27 cellular contexts compared by ENCODE assay signal in genomic region chr6:144477396-144477795, GRCh38.
DNase-seq lines count a peak whose midpoint lies in the region; ATAC-seq, FAIRE-seq and TF ChIP-seq lines count a peak whose summit lies in the region.
"Had no signal": no experiment of that assay in that cellular context is flagged by ENCODE, and none has a peak within 500 bp of the region (broad histone marks: within the 10 kb centered on the region; RNA-seq: fewer than 3 reads in every experiment).

No MANE protein-coding gene starts in this region.

- TF ChIP-seq POLR2A in HepG2 (IDR thresholded peaks at IDR 0.05; ENCODE audit: insufficient read depth in 1 of 2, low read depth in 2 of 2, low read length in 2 of 2) (no peak), right lobe of liver (IDR thresholded peaks at IDR 0.05) (no peak), K562 (conservative IDR thresholded peaks at IDR 0.05) (no peak), prostate gland (IDR thresholded peaks at IDR 0.05) (no peak)

- ATAC-seq in HepG2 (no peak), right lobe of liver (no peak), K562 (no peak), HG03039 (IDR thresholded peaks at IDR 0.05; ENCODE audit: unreplicated experiment) (no peak)
- no peak for ATAC-seq in stimulated activated memory B cell treated with anti-CD40 and anti-IgM and Interleukin-4, amounts not matched to agents 10 μg/mL and 1 μg/mL and 100 μg/mL, for 72 hours
- ATAC-seq: A549, GM23338, left lung had no signal

- no peaks in the 10 kb centered on the region for H3K27me3 ChIP-seq in HepG2 (ENCODE audit: control insufficient read depth in 1 of 2, insufficient read depth in 2 of 2, low read length in 2 of 2)
- no peaks in the 10 kb centered on the region for H3K27me3 ChIP-seq in right lobe of liver
- H3K27me3 ChIP-seq in K562 (ENCODE audit: control insufficient read depth in 2 of 2, insufficient read depth in 2 of 2, low read length in 2 of 2), result no peaks in the 10 kb centered on the region
- no peaks in the 10 kb centered on the region for H3K27me3 ChIP-seq in prostate gland (replicated peaks; ENCODE audit: insufficient read depth)
- H3K27me3 ChIP-seq: dorsolateral prefrontal cortex, left lung, vagina had no signal

- 83% methylated on average over 1 of the region's 1 CpG for WGBS in HepG2 (ENCODE audit: low lambda C conversion rate)
- 80% methylated on average over 1 of the region's 1 CpG for WGBS in right lobe of liver (ENCODE audit: insufficient coverage, low coverage, low lambda C conversion rate, missing lambda C conversion rate)
- 67% methylated on average over 1 of the region's 1 CpG for WGBS in K562 (ENCODE audit: insufficient coverage, low coverage, missing lambda C conversion rate)
- WGBS in prostate gland, result 93% methylated on average over 1 of the region's 1 CpG

- H3K36me3 ChIP-seq in HepG2 (replicated peaks in 1 of 2; ENCODE audit: control insufficient read depth in 1 of 2, insufficient read depth in 2 of 2, low read length in 2 of 2), result peaks cover 39 to 76% of the 10 kb centered on the region in 2 experiments
- H3K36me3 ChIP-seq in right lobe of liver, result peaks cover 0 to 20% (median 7%) of the 10 kb centered on the region in 4 donors
- no peaks in the 10 kb centered on the region for H3K36me3 ChIP-seq in K562 (ENCODE audit: control insufficient read depth, insufficient read depth, low read length)
- H3K36me3 ChIP-seq in prostate gland, result peaks cover 0 to 2% of the 10 kb centered on the region in 2 donors

- no peak for DNase-seq in HepG2 (ENCODE audit: low spot score)
- no peak for DNase-seq in right lobe of liver
- DNase-seq in K562 (ENCODE audit: extremely low read depth in 1 of 4, low spot score in 3 of 4), result no peak
- peak; percentile 50 for DNase-seq in glomerular visceral epithelial cell (ENCODE audit: extremely low spot score)
- no peak for DNase-seq in type B pancreatic cell (ENCODE audit: extremely low spot score, unreplicated experiment)
- no peak for DNase-seq in prostate gland (ENCODE audit: low spot score)
- DNase-seq: activated CD4-positive, alpha-beta T cell treated with anti-CD3 and anti-CD28 coated beads, Interleukin-2, amount 50 U/mL, for 1 hour; activated effector memory CD4-positive, alpha-beta T cell treated with Interleukin-2 at 50 U/mL for 16 hours; amygdala; dorsolateral prefrontal cortex; GF-D8; left lung; midbrain; NCI-H187; NCI-H345; NCI-H82; SHP77; stimulated activated CD4-positive, alpha-beta T cell treated with anti-CD3 and anti-CD28 coated beads, Interleukin-12 subunit alpha, Interleukin-12 subunit beta, amount 100 ng/mL, for 4 hours; substantia nigra had no signal

- H2AFZ ChIP-seq in HepG2 (ENCODE audit: low read length) (no peak overlapping the region), K562 (ENCODE audit: low read depth, low read length) (no peak overlapping the region)
- H2AFZ ChIP-seq: GM23338 had no signal

- intact Hi-C loops in HepG2 (cut with micrococcal nuclease; ENCODE audit: unreplicated experiment), result no loop called here
- intact Hi-C loops in right lobe of liver (cut with DNase I), result no loop called here
- intact Hi-C loops in K562 (cut with micrococcal nuclease), result loop anchor here (5.0 kb wide), 1 partner anchor 260 kb away; no protein-coding TSS in a partner anchor
- intact Hi-C loops in prostate gland (cut with DNase I), result no loop called here

- POLR2A ChIA-PET in HepG2 (lab: Yijun Ruan, JAX) (no interaction called here), K562 (lab: Yijun Ruan, JAX) (no interaction called here)

- TF ChIP-seq CTCF in HepG2 (CRISPR knock-in tag; IDR thresholded peaks at IDR 0.05) (no peak), right lobe of liver (IDR thresholded peaks at IDR 0.05) (no peak), K562 (IDR thresholded peaks at IDR 0.05 in 2 of 3, conservative IDR thresholded peaks at IDR 0.05 in 1 of 3; ENCODE audit: insufficient read depth in 2 of 3, low read depth in 1 of 3, low read length in 3 of 3) (no peak), type B pancreatic cell (conservative IDR thresholded peaks at IDR 0.05) (no peak), prostate gland (IDR thresholded peaks at IDR 0.05) (no peak)

- H3K27me3 Mint-ChIP-seq in stimulated activated memory B cell treated with anti-CD40 and anti-IgM and Interleukin-4, amounts not matched to agents 10 μg/mL and 1 μg/mL and 100 μg/mL, for 72 hours, result no peaks in the 10 kb centered on the region
- no peaks in the 10 kb centered on the region for H3K27me3 Mint-ChIP-seq in type B pancreatic cell

- H3K9me3 Mint-ChIP-seq in stimulated activated memory B cell treated with anti-CD40 and anti-IgM and Interleukin-4, amounts not matched to agents 10 μg/mL and 1 μg/mL and 100 μg/mL, for 72 hours, result no peaks in the 10 kb centered on the region
- H3K9me3 Mint-ChIP-seq in type B pancreatic cell, result no peaks in the 10 kb centered on the region
- H3K9me3 Mint-ChIP-seq: CD14-positive monocyte, GM23338 had no signal

- H3K4me3 Mint-ChIP-seq in stimulated activated memory B cell treated with anti-CD40 and anti-IgM and Interleukin-4, amounts not matched to agents 10 μg/mL and 1 μg/mL and 100 μg/mL, for 72 hours, result no peak overlapping the region
- H3K4me3 Mint-ChIP-seq in type B pancreatic cell, result no peak overlapping the region
- H3K4me3 Mint-ChIP-seq: CD14-positive monocyte, GM23338 had no signal

- H3K27ac ChIP-seq in HepG2 (ENCODE audit: extremely low read length, insufficient read depth, low read length) (no peak overlapping the region), right lobe of liver (no peak overlapping the region), K562 (ENCODE audit: extremely low read depth, low read depth, low read length) (no peak overlapping the region), prostate gland (no peak overlapping the region)
- H3K27ac ChIP-seq: A549, dorsolateral prefrontal cortex, epithelial cell of prostate, KMS-11, left lung, vagina had no signal

- no TSS peak for BruUV-seq in HepG2 (replicated peaks; lab: Mats Ljungman, UMichigan)
- BruUV-seq in K562 (replicated peaks; lab: Mats Ljungman, UMichigan), result no TSS peak

- H3K36me3 Mint-ChIP-seq in stimulated activated memory B cell treated with anti-CD40 and anti-IgM and Interleukin-4, amounts not matched to agents 10 μg/mL and 1 μg/mL and 100 μg/mL, for 72 hours, result peaks cover 53% of the 10 kb centered on the region
- peaks cover 26% of the 10 kb centered on the region for H3K36me3 Mint-ChIP-seq in type B pancreatic cell

- no peak for FAIRE-seq in HepG2 (lab: Jason Lieb, UNC)
- FAIRE-seq in K562 (lab: Jason Lieb, UNC), result peak; percentile 69
- FAIRE-seq: A549 had no signal

- H3K4me2 ChIP-seq in HepG2 (ENCODE audit: low read depth, low read length) (no peak overlapping the region), K562 (ENCODE audit: insufficient read depth, low read length) (no peak overlapping the region)
- H3K4me2 ChIP-seq: A549, GM23338, KMS-11 had no signal

- H3K27ac Mint-ChIP-seq in stimulated activated memory B cell treated with anti-CD40 and anti-IgM and Interleukin-4, amounts not matched to agents 10 μg/mL and 1 μg/mL and 100 μg/mL, for 72 hours, result peak overlapping the region; percentile 28
- no peak overlapping the region for H3K27ac Mint-ChIP-seq in type B pancreatic cell
- H3K27ac Mint-ChIP-seq: GM23338 had no signal

- H3K9me3 ChIP-seq in HepG2 (ENCODE audit: low read length) (no peaks in the 10 kb centered on the region), right lobe of liver (no peaks in the 10 kb centered on the region), K562 (replicated peaks; ENCODE audit: control insufficient read depth, insufficient read depth, low read depth, low read length) (no peaks in the 10 kb centered on the region), prostate gland (no peaks in the 10 kb centered on the region)
- H3K9me3 ChIP-seq: A549, left lung, vagina had no signal

- TF ChIP-seq RAD21 in HepG2 (CRISPR knock-in tag; IDR thresholded peaks at IDR 0.05), result no peak
- no peak for TF ChIP-seq RAD21 in K562 (CRISPR knock-in tag; conservative IDR thresholded peaks at IDR 0.05 in 1 of 2, IDR thresholded peaks at IDR 0.05 in 1 of 2)

- H3K4me3 ChIP-seq in HepG2 (replicated peaks in 1 of 3; ENCODE audit: insufficient read depth in 1 of 3, low read depth in 2 of 3, low read length in 3 of 3) (no peak overlapping the region), right lobe of liver (no peak overlapping the region), K562 (no peak overlapping the region), prostate gland (no peak overlapping the region)
- H3K4me3 ChIP-seq: A549, dorsolateral prefrontal cortex, GM23338, left lung, vagina had no signal

- H3K79me2 ChIP-seq in HepG2 (ENCODE audit: insufficient read depth, low read length) (no peaks in the 10 kb centered on the region), K562 (ENCODE audit: control insufficient read depth, insufficient read depth, low read length) (no peaks in the 10 kb centered on the region)

- no peaks in the 10 kb centered on the region for H4K20me1 ChIP-seq in HepG2 (ENCODE audit: insufficient read depth, low read length)
- H4K20me1 ChIP-seq in K562 (replicated peaks; ENCODE audit: control insufficient read depth, insufficient read depth, low read length), result no peaks in the 10 kb centered on the region

- H3K4me1 ChIP-seq in HepG2 (ENCODE audit: insufficient read depth, low read length) (peaks cover 9% of the 10 kb centered on the region), right lobe of liver (peaks cover 0 to 9% (median 0%) of the 10 kb centered on the region in 4 donors), K562 (replicated peaks in 1 of 2; ENCODE audit: control insufficient read depth in 2 of 2, insufficient read depth in 2 of 2, low read length in 2 of 2) (peaks cover 4% of the 10 kb centered on the region in 2 experiments; a peak in 2 of 5 replicates), prostate gland (replicated peaks) (no peaks in the 10 kb centered on the region)
- H3K4me1 ChIP-seq: A549, vagina had no signal

- CTCF ChIA-PET in HepG2 (lab: Yijun Ruan, JAX; ENCODE audit: low intra/inter-chr PET ratio, low total read pairs), result no interaction called here
- CTCF ChIA-PET in K562 (lab: Yijun Ruan, JAX; ENCODE audit: low intra/inter-chr PET ratio), result no interaction called here

- H3K4me1 Mint-ChIP-seq in stimulated activated memory B cell treated with anti-CD40 and anti-IgM and Interleukin-4, amounts not matched to agents 10 μg/mL and 1 μg/mL and 100 μg/mL, for 72 hours, result no peaks in the 10 kb centered on the region
- H3K4me1 Mint-ChIP-seq in type B pancreatic cell (ENCODE audit: unreplicated experiment), result no peaks in the 10 kb centered on the region
- H3K4me1 Mint-ChIP-seq: GM23338 had no signal

- no peak for TF ChIP-seq EP300 in HepG2 (IDR thresholded peaks at IDR 0.05; ENCODE audit: low read depth in 2 of 2, low read length in 2 of 2)
- no peak for TF ChIP-seq EP300 in HepG2 (CRISPR knock-in tag; IDR thresholded peaks at IDR 0.05; ENCODE audit: borderline replicate concordance)
- no peak for TF ChIP-seq EP300 in K562 (IDR thresholded peaks at IDR 0.05; ENCODE audit: low read length)

- in situ Hi-C loops in HepG2 (cut with HindIII; ENCODE audit: extremely low pct_ligation_motif_present, low pct_unique_long_range_greater_than_20kb) (no loop called here), K562 (cut with MboI) (no loop called here)

- no peaks in the 10 kb centered on the region for H3K9me1 ChIP-seq in K562 (ENCODE audit: control insufficient read depth, insufficient read depth, low read length)

- no peak overlapping the region for H3K9ac ChIP-seq in HepG2 (ENCODE audit: insufficient read depth, low read depth, low read length)
- H3K9ac ChIP-seq in K562 (ENCODE audit: insufficient read depth in 1 of 2, low read depth in 2 of 2, low read length in 2 of 2), result no peak overlapping the region
- H3K9ac ChIP-seq: KMS-11 had no signal

Comparison
In these comparisons a context has a peak if more than half of its experiments do, and no peak if none do; other contexts are left out.
1. Of the 241 proteins assayed by ChIP-seq in both HepG2 and K562: peak only in HepG2: MNT; only in K562: none; in both: none; in neither: 240.